In the genomic region with DNA sequence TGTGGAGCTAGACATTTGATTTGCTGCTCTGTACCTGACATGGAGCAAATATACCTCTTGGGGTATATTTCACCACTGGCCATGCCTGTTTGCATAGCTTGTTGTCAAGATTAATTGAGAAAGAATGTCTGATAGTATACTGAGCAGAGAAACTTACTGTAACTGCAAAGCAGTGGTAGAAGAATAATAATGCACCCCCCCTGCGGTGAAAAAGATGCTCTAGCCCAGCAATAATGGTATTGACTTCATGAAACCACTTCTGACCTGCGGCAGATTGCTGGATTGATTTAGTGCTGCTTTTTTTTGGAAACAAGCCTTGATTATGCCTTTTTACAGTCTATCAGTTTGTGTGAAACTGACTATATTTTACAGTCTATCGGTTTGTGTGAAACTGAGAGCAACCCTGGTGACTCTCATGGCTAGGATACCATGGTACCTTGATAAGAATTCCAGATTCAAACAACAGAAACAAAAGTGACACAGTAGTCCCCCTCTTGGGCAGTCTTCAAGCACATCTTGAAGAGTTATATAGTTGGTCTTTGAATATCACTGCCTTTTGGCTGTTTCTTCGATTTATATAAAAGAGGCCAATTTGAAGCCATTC, we compare ENCODE assay signal across 2 cellular contexts.
TF ChIP-seq lines count a peak whose summit lies in the region.

No MANE protein-coding gene starts in this region.

TF ChIP-seq in SK-N-SH treated with all-trans-retinoic acid at 6 μM for 48 hours, 23 proteins besides CTCF, POLR2A, EP300 and RAD21 (continued from another document):
- TF ChIP-seq TCF4 (CRISPR knock-in tag; IDR thresholded peaks at IDR 0.05; ENCODE audit: borderline replicate concordance) = no peak
- no peak for TF ChIP-seq ESRRG (CRISPR knock-in tag; IDR thresholded peaks at IDR 0.05)
- TF ChIP-seq CSDC2 (CRISPR knock-in tag; IDR thresholded peaks at IDR 0.05) = no peak
- TF ChIP-seq GLIS3 (CRISPR knock-in tag; IDR thresholded peaks at IDR 0.05) = no peak
- no peak for TF ChIP-seq TSHZ2 (CRISPR knock-in tag; IDR thresholded peaks at IDR 0.05)
- no peak for TF ChIP-seq PPARA (CRISPR knock-in tag; IDR thresholded peaks at IDR 0.05; ENCODE audit: borderline replicate concordance)
TF ChIP-seq in SK-N-SH treated with all-trans-retinoic acid at 6 μM for 48 hours: peak in this region for 0.

TF ChIP-seq in GM23338, 12 proteins besides CTCF, POLR2A, EP300 and RAD21 (continued from another document):
- TF ChIP-seq ETS1 (IDR thresholded peaks at IDR 0.05) = no peak
- TF ChIP-seq CREB1 (CRISPR knock-in tag; IDR thresholded peaks at IDR 0.05; ENCODE audit: low read depth) = no peak
- TF ChIP-seq ZNF114 (CRISPR knock-in tag; IDR thresholded peaks at IDR 0.05) = no peak
TF ChIP-seq in GM23338: peak in this region for 0.
